Comparison of ENCODE assay signal across 17 cellular contexts in the genomic region with DNA sequence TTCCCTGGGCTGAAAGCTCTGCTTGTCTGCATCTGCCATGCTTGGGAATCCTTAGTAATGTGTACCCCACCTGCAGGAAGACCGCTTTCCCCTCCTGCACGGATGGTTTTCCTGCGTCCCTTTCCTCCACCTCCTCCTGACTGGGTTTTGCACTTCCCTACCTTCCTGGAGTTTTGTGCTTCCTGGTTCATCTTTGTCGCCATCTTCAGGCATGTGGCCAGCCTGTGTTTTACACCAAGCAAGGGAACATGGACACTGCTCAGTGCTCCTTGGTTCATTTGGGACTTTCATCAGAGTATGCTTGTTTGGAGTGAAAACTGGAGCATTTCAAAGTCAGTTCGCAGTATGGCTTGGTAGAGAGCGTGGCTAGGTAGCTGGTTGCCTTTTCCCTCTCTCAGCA. TPM values are rescaled to one million over a fixed set of nuclear protein-coding genes. Genes with fewer than 3 reads are reported as not detected.
A peak's percentile ranks its signal among the peaks of the same experiment; 100 is the strongest.
DNase-seq lines count a peak whose midpoint lies in the region; ATAC-seq, FAIRE-seq and TF ChIP-seq lines count a peak whose summit lies in the region.
"Had no signal": no experiment of that assay in that cellular context is flagged by ENCODE, and none has a peak within 500 bp of the region (broad histone marks: within the 10 kb centered on the region; RNA-seq: fewer than 3 reads in every experiment).

No MANE protein-coding gene starts in this region.

- TF ChIP-seq CTCF in BJ (IDR thresholded peaks at IDR 0.05; ENCODE audit: insufficient read depth, low read depth, low read length) (peak; percentile 27; the same call in 1 of the 2 replicates), GM23338 (conservative IDR thresholded peaks at IDR 0.05; ENCODE audit: low read depth in 2 of 2) (peak; percentile 39 to 65), RWPE2 (IDR thresholded peaks at IDR 0.05; ENCODE audit: poor library complexity, severe bottlenecking) (peak; percentile 23), kidney (IDR thresholded peaks at IDR 0.05; ENCODE audit: borderline replicate concordance, extremely low read depth, insufficient read depth) (no peak)

- ATAC-seq in GM23338: peak; percentile 70
- peak; percentile 42; the same call in 1 of the 3 replicates for ATAC-seq in RWPE2 (ENCODE audit: low read depth)
- no peak for ATAC-seq in HG03039 (IDR thresholded peaks at IDR 0.05; ENCODE audit: unreplicated experiment)
- ATAC-seq in GM18858 (IDR thresholded peaks at IDR 0.05; ENCODE audit: unreplicated experiment): no peak
- ATAC-seq in T-helper 17 cell: no peak
- ATAC-seq: GM12878 had no signal

- H3K4me3 ChIP-seq in BJ (ENCODE audit: low read depth, low read length) (no peak overlapping the region), GM23338 (no peak overlapping the region), RWPE2 (ENCODE audit: severe bottlenecking) (no peak overlapping the region), kidney (ENCODE audit: low read length in 2 of 2) (no peak overlapping the region)
- H3K4me3 ChIP-seq: GM12878, HAP-1, smooth muscle cell had no signal

- DNase-seq in BJ (ENCODE audit: low read depth) (no peak), GM23338 (ENCODE audit: low spot score) (peak; percentile 43), RWPE2 (ENCODE audit: low spot score) (no peak), glomerular visceral epithelial cell (ENCODE audit: extremely low spot score) (peak; percentile 5), T-helper 17 cell (no peak), kidney (no peak)
- DNase-seq: activated CD4-positive, alpha-beta T cell treated with anti-CD3 and anti-CD28 coated beads, Interleukin-2, amount 50 U/mL, for 48 hours; NCI-H1694 treated with DMSO at 0.1 percent for 48 hours had no signal

- no peaks in the 10 kb centered on the region for H3K36me3 Mint-ChIP-seq in GM23338 (ENCODE audit: low read depth)
- no peaks in the 10 kb centered on the region for H3K36me3 Mint-ChIP-seq in T-helper 17 cell (ENCODE audit: low read depth)
- H3K36me3 Mint-ChIP-seq: activated naive CD4-positive, alpha-beta T cell treated with anti-CD3 and anti-CD28 coated beads, Interleukin-2, amount 50 U/mL, for 24 hours had no signal

- H3K36me3 ChIP-seq in BJ (ENCODE audit: control insufficient read depth, insufficient read depth, low read length) (no peaks in the 10 kb centered on the region), GM23338 (ENCODE audit: insufficient read depth) (no peaks in the 10 kb centered on the region), RWPE2 (ENCODE audit: low read depth) (no peaks in the 10 kb centered on the region), kidney (ENCODE audit: control insufficient read depth in 1 of 2, insufficient read depth in 2 of 2, low read length in 2 of 2) (no peaks in the 10 kb centered on the region)
- H3K36me3 ChIP-seq: HAP-1 had no signal

- H3K9ac ChIP-seq in kidney (ENCODE audit: low read length in 2 of 2): no peak overlapping the region

- no peaks in the 10 kb centered on the region for H3K9me3 ChIP-seq in RWPE2 (ENCODE audit: severe bottlenecking)
- no peaks in the 10 kb centered on the region for H3K9me3 ChIP-seq in T-helper 17 cell (ENCODE audit: control insufficient read depth, low read length, poor library complexity, severe bottlenecking)
- H3K9me3 ChIP-seq in kidney (ENCODE audit: control insufficient read depth in 1 of 2, low read length in 2 of 2): no peaks in the 10 kb centered on the region
- H3K9me3 ChIP-seq: HAP-1 had no signal

- H3K27me3 ChIP-seq in BJ (ENCODE audit: control insufficient read depth, insufficient read depth, low read length) (peaks cover 2% of the 10 kb centered on the region; the same call in 1 of the 2 replicates), GM23338 (ENCODE audit: insufficient read depth) (no peaks in the 10 kb centered on the region), RWPE2 (ENCODE audit: insufficient read depth, poor library complexity, severe bottlenecking) (no peaks in the 10 kb centered on the region)

- H3K4me2 ChIP-seq in GM23338: no peak overlapping the region
- H3K4me2 ChIP-seq: smooth muscle cell had no signal

- H3K27ac Mint-ChIP-seq in GM23338: no peak overlapping the region
- no peak overlapping the region for H3K27ac Mint-ChIP-seq in T-helper 17 cell
- H3K27ac Mint-ChIP-seq: activated naive CD4-positive, alpha-beta T cell treated with anti-CD3 and anti-CD28 coated beads, Interleukin-2, amount 50 U/mL, for 24 hours had no signal

- POLR2A ChIA-PET in BJ (lab: Charles Lee): no interaction called here

- H3K4me1 ChIP-seq in GM23338 (ENCODE audit: insufficient read depth): no peaks in the 10 kb centered on the region
- no peaks in the 10 kb centered on the region for H3K4me1 ChIP-seq in RWPE2 (ENCODE audit: insufficient read depth, poor library complexity, severe bottlenecking)
- H3K4me1 ChIP-seq in kidney (ENCODE audit: control insufficient read depth in 1 of 2, insufficient read depth in 1 of 2, low read depth in 1 of 2, low read length in 2 of 2): no peaks in the 10 kb centered on the region
- H3K4me1 ChIP-seq: HAP-1 had no signal

- no peaks in the 10 kb centered on the region for H4K20me1 ChIP-seq in GM23338 (replicated peaks; ENCODE audit: insufficient read depth)

- no peak for FAIRE-seq in kidney (lab: Jason Lieb, UNC)
- FAIRE-seq: colon, GM12878 had no signal

- no peaks in the 10 kb centered on the region for H3K9me3 Mint-ChIP-seq in GM23338
- H3K9me3 Mint-ChIP-seq: activated naive CD4-positive, alpha-beta T cell treated with anti-CD3 and anti-CD28 coated beads, Interleukin-2, amount 50 U/mL, for 24 hours had no signal

- H3K27ac ChIP-seq in GM23338 (ENCODE audit: low read depth) (no peak overlapping the region), RWPE2 (ENCODE audit: poor library complexity, severe bottlenecking) (no peak overlapping the region), kidney (ENCODE audit: low read depth in 2 of 2, low read length in 2 of 2) (no peak overlapping the region)

- H3K27me3 Mint-ChIP-seq in GM23338 (ENCODE audit: insufficient read depth, low read depth, poor library complexity): no peaks in the 10 kb centered on the region
- H3K27me3 Mint-ChIP-seq in T-helper 17 cell: peaks cover 27% of the 10 kb centered on the region

- CTCF ChIA-PET in BJ (lab: Yijun Ruan, JAX): no interaction called here

- H3F3A ChIP-seq in GM23338 (replicated peaks; ENCODE audit: low read depth): no peaks in the 10 kb centered on the region

- 0 out of 2 replicates have a peak, but pooled peaks cover 5% of the 10 kb centered on the region for H3K9me2 ChIP-seq in GM23338 (ENCODE audit: insufficient read depth)

- H3K4me3 Mint-ChIP-seq in GM23338 (no peak overlapping the region), T-helper 17 cell (no peak overlapping the region)
- H3K4me3 Mint-ChIP-seq: activated naive CD4-positive, alpha-beta T cell treated with anti-CD3 and anti-CD28 coated beads, Interleukin-2, amount 50 U/mL, for 24 hours had no signal

- intact Hi-C loops in kidney (cut with DNase I): no loop called here

- H3K4me1 Mint-ChIP-seq in GM23338: peaks cover 4% of the 10 kb centered on the region; the same call in 1 of the 3 replicates
- no peaks in the 10 kb centered on the region for H3K4me1 Mint-ChIP-seq in T-helper 17 cell
- H3K4me1 Mint-ChIP-seq: activated naive CD4-positive, alpha-beta T cell treated with anti-CD3 and anti-CD28 coated beads, Interleukin-2, amount 50 U/mL, for 24 hours had no signal

- H2AFZ ChIP-seq in GM23338: peak overlapping the region; percentile 74

- no peaks in the 10 kb centered on the region for H3K79me2 ChIP-seq in GM23338 (replicated peaks; ENCODE audit: insufficient read depth)

TF ChIP-seq in GM23338, 12 proteins besides CTCF, POLR2A, EP300 and RAD21:
- TF ChIP-seq JUNB (IDR thresholded peaks at IDR 0.05; ENCODE audit: unreplicated experiment) (no peak), ZNF331 (CRISPR knock-in tag; IDR thresholded peaks at IDR 0.05; ENCODE audit: low read depth) (no peak), EZH2phosphoT487 (IDR thresholded peaks at IDR 0.05; ENCODE audit: unreplicated experiment) (no peak), CREB1 (CRISPR knock-in tag; IDR thresholded peaks at IDR 0.05; ENCODE audit: low read depth) (no peak), ETS1 (IDR thresholded peaks at IDR 0.05) (no peak), EZH2 (IDR thresholded peaks at IDR 0.05; ENCODE audit: low read depth, unreplicated experiment) (no peak), NANOG (IDR thresholded peaks at IDR 0.05; ENCODE audit: borderline replicate concordance) (no peak)
TF ChIP-seq in GM23338: peak in this region for 0.

RNA-seq across cellular contexts. Expression of gene ERICH6B, which starts 30.7 kb away (rescaled TPM):
- not detected in 2 replicates for polyA plus RNA-seq in BJ (2011; rRNA removed)
- not detected in 2 replicates for polyA minus RNA-seq in BJ (2011; rRNA and poly(A)+ RNA removed)
- total RNA-seq in GM23338 (2014; rRNA removed; shearing (Covaris generic)): not detected in 2 replicates
- polyA plus RNA-seq in GM23338 (2016; fragmentation: Nextera tagmentation; extraction: Ambion mirVana): not detected in 2 replicates
- not detected for total RNA-seq in T-helper 17 cell
- total RNA-seq in kidney: not detected
- polyA plus RNA-seq in kidney (ENCODE audit: insufficient read depth, low read depth, low replicate concordance): not detected
- total RNA-seq: GM12878; smooth muscle cell; T-helper 2 cell treated with Interferon-gamma antibody and Interleukin-4, amounts not matched to agents 100 ng/mL and 5 ng/mL, for 36 hours had no signal
- polyA plus RNA-seq: neural cell had no signal

Comparison
In these comparisons a context has a peak if more than half of its experiments do, and no peak if none do; other contexts are left out.
1. DNase-seq: peak in GM23338 (single experiment) and glomerular visceral epithelial cell (single experiment); none in BJ (single experiment), RWPE2 (single experiment), T-helper 17 cell (0 of 3) and kidney (single experiment).
2. ATAC-seq: peak in GM23338 (single experiment) and RWPE2 (single experiment); none in HG03039 (single experiment), GM18858 (single experiment) and T-helper 17 cell (single experiment).